18 cellular contexts compared by ENCODE assay signal in the genomic region with DNA sequence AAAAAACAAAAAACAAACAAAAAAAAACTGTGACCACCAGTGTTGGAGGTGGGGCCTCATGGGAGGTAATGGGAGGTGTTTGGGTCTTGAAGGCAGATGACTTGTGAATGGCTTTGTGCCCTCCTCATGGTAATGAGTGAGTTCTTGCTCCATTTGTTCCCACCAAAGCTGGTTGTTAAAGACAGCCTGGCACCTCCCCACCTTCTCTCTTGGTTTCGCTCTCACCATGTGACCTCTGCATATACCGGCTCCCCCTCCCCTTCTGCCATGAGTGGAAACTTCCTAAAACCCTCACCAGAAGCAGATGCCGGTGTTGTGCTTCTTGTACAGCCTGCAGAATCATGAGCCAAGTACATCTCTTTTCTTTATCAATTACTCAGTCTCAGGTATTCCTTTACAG.
DNase-seq lines count a peak whose midpoint lies in the region; ATAC-seq, FAIRE-seq and TF ChIP-seq lines count a peak whose summit lies in the region.
"Had no signal": no experiment of that assay in that cellular context is flagged by ENCODE, and none has a peak within 500 bp of the region (broad histone marks: within the 10 kb centered on the region; RNA-seq: fewer than 3 reads in every experiment).

No MANE protein-coding gene starts in this region.

- no peak for ATAC-seq in activated B cell treated with CpG ODN at 0.5 μM for 24 hours (ENCODE audit: low read depth)
- peak; percentile 34 for ATAC-seq in stimulated activated naive CD8-positive, alpha-beta T cell treated with anti-CD3 and anti-CD28 coated beads, Interleukin-15, amount 100 ng/mL, for 72 hours
- no peak for ATAC-seq in HG02623 (IDR thresholded peaks at IDR 0.05; ENCODE audit: unreplicated experiment)
- ATAC-seq in heart left ventricle: no peak
- ATAC-seq: A549, HepG2 had no signal

- H3K4me3 ChIP-seq in mesendoderm (ENCODE audit: low read length) (no peak overlapping the region), heart left ventricle (no peak overlapping the region)
- H3K4me3 ChIP-seq: A549, GM23248, HAP-1 had no signal

- no peak overlapping the region for H4K5ac ChIP-seq in mesendoderm (ENCODE audit: low read length)

- no peaks in the 10 kb centered on the region for H3K79me2 ChIP-seq in mesendoderm (ENCODE audit: control insufficient read depth, insufficient read depth, low read length)

- no peak overlapping the region for H2BK120ac ChIP-seq in mesendoderm (ENCODE audit: low read depth, low read length)

- H3K27me3 Mint-ChIP-seq in activated B cell treated with CpG ODN at 0.5 μM for 24 hours: no peaks in the 10 kb centered on the region
- H3K27me3 Mint-ChIP-seq in stimulated activated naive CD8-positive, alpha-beta T cell treated with anti-CD3 and anti-CD28 coated beads, Interleukin-15, amount 100 ng/mL, for 72 hours: no peaks in the 10 kb centered on the region
- H3K27me3 Mint-ChIP-seq in activated T-helper 2 cell treated with anti-CD3 and anti-CD28 coated beads, Interferon-gamma antibody, Interleukin-2, Interleukin-4, amounts not matched to agents 10 μg/mL and 5 μg/mL and 100 μg/mL, durations not matched to agents 14 hours and 24 hours and 36 hours (ENCODE audit: low read depth): peaks cover 13% of the 10 kb centered on the region

- H3K36me3 ChIP-seq in mesendoderm (ENCODE audit: control insufficient read depth, insufficient read depth, low read length) (no peaks in the 10 kb centered on the region), heart left ventricle (no peaks in the 10 kb centered on the region)
- H3K36me3 ChIP-seq: BE2C, HAP-1 had no signal

- H2BK5ac ChIP-seq in mesendoderm (ENCODE audit: low read length): no peak overlapping the region

- no peaks in the 10 kb centered on the region for H3K79me1 ChIP-seq in mesendoderm (ENCODE audit: low read length)

- no peak for DNase-seq in GM19239 (ENCODE audit: insufficient read length, low spot score)
- DNase-seq in activated B cell treated with CpG ODN at 0.5 μM for 24 hours: no peak
- DNase-seq in mesendoderm: peak; percentile 13
- DNase-seq in stimulated activated naive CD8-positive, alpha-beta T cell treated with anti-CD3 and anti-CD28 coated beads, Interleukin-15, amount 100 ng/mL, for 72 hours: no peak
- DNase-seq in heart left ventricle: no peak
- DNase-seq in activated T-helper 2 cell treated with anti-CD3 and anti-CD28 coated beads, Interferon-gamma antibody, Interleukin-2, Interleukin-4, amounts not matched to agents 10 μg/mL and 5 μg/mL and 100 μg/mL, durations not matched to agents 14 hours and 24 hours and 36 hours (ENCODE audit: low spot score): no peak
- DNase-seq: BE2C; CD4-positive, alpha-beta memory T cell; COR-L47; GF-D8; GM23248; HFFc6 had no signal

- FAIRE-seq in GM19239 (lab: Jason Lieb, UNC): peak; percentile 4
- FAIRE-seq: A549, HepG2, HTR-8/SVneo had no signal

- TF ChIP-seq CTCF in activated B cell treated with CpG ODN at 0.5 μM for 24 hours (IDR thresholded peaks at IDR 0.05) (no peak), heart left ventricle (IDR thresholded peaks at IDR 0.05) (no peak)

- H3K4me1 ChIP-seq in mesendoderm (ENCODE audit: control insufficient read depth, low read depth, low read length): no peaks in the 10 kb centered on the region
- no peaks in the 10 kb centered on the region for H3K4me1 ChIP-seq in heart left ventricle
- H3K4me1 ChIP-seq: A549, BE2C, HAP-1 had no signal

- H2AK5ac ChIP-seq in mesendoderm (ENCODE audit: low read length): no peak overlapping the region

- H3K27me3 ChIP-seq in mesendoderm (ENCODE audit: insufficient read depth, low read length, poor library complexity) (no peaks in the 10 kb centered on the region), heart left ventricle (peaks cover 0 to 8% (median 0%) of the 10 kb centered on the region in 9 donors)
- H3K27me3 ChIP-seq: BE2C had no signal

- peak overlapping the region; percentile 13 for H3K4me3 Mint-ChIP-seq in activated B cell treated with CpG ODN at 0.5 μM for 24 hours
- H3K4me3 Mint-ChIP-seq in stimulated activated naive CD8-positive, alpha-beta T cell treated with anti-CD3 and anti-CD28 coated beads, Interleukin-15, amount 100 ng/mL, for 72 hours: no peak overlapping the region
- no peak overlapping the region for H3K4me3 Mint-ChIP-seq in activated T-helper 2 cell treated with anti-CD3 and anti-CD28 coated beads, Interferon-gamma antibody, Interleukin-2, Interleukin-4, amounts not matched to agents 10 μg/mL and 5 μg/mL and 100 μg/mL, durations not matched to agents 14 hours and 24 hours and 36 hours (ENCODE audit: low read depth)
- H3K4me3 Mint-ChIP-seq: CD4-positive, alpha-beta memory T cell; HFFc6 had no signal

- H3K36me3 Mint-ChIP-seq in activated B cell treated with CpG ODN at 0.5 μM for 24 hours (ENCODE audit: low read depth): no peaks in the 10 kb centered on the region
- no peaks in the 10 kb centered on the region for H3K36me3 Mint-ChIP-seq in activated T-helper 2 cell treated with anti-CD3 and anti-CD28 coated beads, Interferon-gamma antibody, Interleukin-2, Interleukin-4, amounts not matched to agents 10 μg/mL and 5 μg/mL and 100 μg/mL, durations not matched to agents 14 hours and 24 hours and 36 hours (ENCODE audit: low read depth)
- H3K36me3 Mint-ChIP-seq: CD4-positive, alpha-beta memory T cell had no signal

- H3K9me3 ChIP-seq in heart left ventricle: no peaks in the 10 kb centered on the region
- H3K9me3 ChIP-seq: A549, BE2C, HAP-1 had no signal

- H3K56ac ChIP-seq in mesendoderm (ENCODE audit: low read length): no peak overlapping the region

- H2BK15ac ChIP-seq in mesendoderm (replicated peaks; ENCODE audit: low read depth): no peak overlapping the region

- H3K9ac ChIP-seq in mesendoderm (ENCODE audit: low read length): no peak overlapping the region
- H3K9ac ChIP-seq: GM23248 had no signal

- H3K27ac ChIP-seq in mesendoderm (ENCODE audit: low read depth, low read length) (no peak overlapping the region), heart left ventricle (no peak overlapping the region)
- H3K27ac ChIP-seq: A549, C4-2B, GM23248 had no signal

- no peak overlapping the region for H4K8ac ChIP-seq in mesendoderm (ENCODE audit: low read depth, low read length)

- no peak overlapping the region for H3K18ac ChIP-seq in mesendoderm (ENCODE audit: low read length)

- CTCF ChIA-PET in activated B cell treated with CpG ODN at 0.5 μM for 24 hours (lab: Charles Lee): no interaction called here

- H3K4ac ChIP-seq in mesendoderm (ENCODE audit: low read depth, low read length): no peak overlapping the region

- H3K4me1 Mint-ChIP-seq in activated B cell treated with CpG ODN at 0.5 μM for 24 hours: peaks cover 40% of the 10 kb centered on the region
- peaks cover 25% of the 10 kb centered on the region for H3K4me1 Mint-ChIP-seq in stimulated activated naive CD8-positive, alpha-beta T cell treated with anti-CD3 and anti-CD28 coated beads, Interleukin-15, amount 100 ng/mL, for 72 hours
- H3K4me1 Mint-ChIP-seq in activated T-helper 2 cell treated with anti-CD3 and anti-CD28 coated beads, Interferon-gamma antibody, Interleukin-2, Interleukin-4, amounts not matched to agents 10 μg/mL and 5 μg/mL and 100 μg/mL, durations not matched to agents 14 hours and 24 hours and 36 hours (ENCODE audit: low read depth): peaks cover 15% of the 10 kb centered on the region

- no peak overlapping the region for H3K23ac ChIP-seq in mesendoderm (ENCODE audit: low read length)

- no CpG with 5 or more reads among the region's 3 CpGs for WGBS in mesendoderm (ENCODE audit: extremely low coverage, insufficient coverage, low lambda C conversion rate)
- 88 to 94% (median 93%) methylated on average over 3 of the region's 3 CpGs for WGBS in heart left ventricle, 4 donors

- H3K27ac Mint-ChIP-seq in activated B cell treated with CpG ODN at 0.5 μM for 24 hours: peak overlapping the region; percentile 9
- H3K27ac Mint-ChIP-seq in stimulated activated naive CD8-positive, alpha-beta T cell treated with anti-CD3 and anti-CD28 coated beads, Interleukin-15, amount 100 ng/mL, for 72 hours: peak overlapping the region in 1 of 2 donors; percentile 13
- no peak overlapping the region for H3K27ac Mint-ChIP-seq in activated T-helper 2 cell treated with anti-CD3 and anti-CD28 coated beads, Interferon-gamma antibody, Interleukin-2, Interleukin-4, amounts not matched to agents 10 μg/mL and 5 μg/mL and 100 μg/mL, durations not matched to agents 14 hours and 24 hours and 36 hours
- H3K27ac Mint-ChIP-seq: CD4-positive, alpha-beta memory T cell; HFFc6 had no signal

- H3K4me2 ChIP-seq in mesendoderm (ENCODE audit: low read length): no peak overlapping the region
- H3K4me2 ChIP-seq: A549 had no signal

- no peaks in the 10 kb centered on the region for H3K9me3 Mint-ChIP-seq in activated B cell treated with CpG ODN at 0.5 μM for 24 hours
- H3K9me3 Mint-ChIP-seq in stimulated activated naive CD8-positive, alpha-beta T cell treated with anti-CD3 and anti-CD28 coated beads, Interleukin-15, amount 100 ng/mL, for 72 hours: no peaks in the 10 kb centered on the region
- H3K9me3 Mint-ChIP-seq in activated T-helper 2 cell treated with anti-CD3 and anti-CD28 coated beads, Interferon-gamma antibody, Interleukin-2, Interleukin-4, amounts not matched to agents 10 μg/mL and 5 μg/mL and 100 μg/mL, durations not matched to agents 14 hours and 24 hours and 36 hours: no peaks in the 10 kb centered on the region
- H3K9me3 Mint-ChIP-seq: HFFc6 had no signal

- intact Hi-C loops in activated B cell treated with CpG ODN at 0.5 μM for 24 hours (cut with micrococcal nuclease) (loop anchor here (5.0 kb wide), 2 partner anchors 36 to 106 kb away; no protein-coding TSS in a partner anchor), heart left ventricle (cut with DNase I) (loop anchor here in 1 of 10 donors (5.0 kb wide), 1 partner anchor 56 kb away; no protein-coding TSS in a partner anchor)
- intact Hi-C loops in activated T-helper 2 cell treated with anti-CD3 and anti-CD28 coated beads, Interferon-gamma antibody, Interleukin-2, Interleukin-4, amounts not matched to agents 10 μg/mL and 5 μg/mL and 100 μg/mL, durations not matched to agents 14 hours and 24 hours and 36 hours (cut with micrococcal nuclease): no loop called here

- POLR2A ChIA-PET in activated B cell treated with CpG ODN at 0.5 μM for 24 hours (lab: Charles Lee): interaction anchor here (1.3 kb wide), 1 partner anchor 62 kb away, joined by 5 read pairs; the partner anchor contains the start of gene ATP11B

- no peak for TF ChIP-seq POLR2A in heart left ventricle (IDR thresholded peaks at IDR 0.05)
